8 cellular contexts compared by ENCODE assay signal in genomic region chr1:234214129-234214910, GRCh38.
DNase-seq lines count a peak whose midpoint lies in the region; ATAC-seq and TF ChIP-seq lines count a peak whose summit lies in the region.

No MANE protein-coding gene starts in this region.

- no peaks in the 10 kb centered on the region for H4K20me1 ChIP-seq in smooth muscle cell (ENCODE audit: low read depth)

- H3K27me3 ChIP-seq in smooth muscle cell (ENCODE audit: low read depth) (peaks cover 44% of the 10 kb centered on the region), BE2C (peaks cover 38% of the 10 kb centered on the region)

- H2AFZ ChIP-seq in smooth muscle cell (ENCODE audit: low read depth), result peak overlapping the region; percentile 22

- H3K27ac ChIP-seq in smooth muscle cell (ENCODE audit: low read depth), result no peak overlapping the region

- CTCF ChIA-PET in Calu3 (lab: Charles Lee), result interaction anchor here (3.7 kb wide), 1 partner anchor 95 kb away, joined by 14 read pairs; no protein-coding TSS in a partner anchor

- peak overlapping the region; percentile 87 for H3K4me2 ChIP-seq in smooth muscle cell

- H3K9me3 Mint-ChIP-seq in Calu3 (ENCODE audit: low read depth, unreplicated experiment), result peaks cover 4% of the 10 kb centered on the region

- H3K9ac ChIP-seq in smooth muscle cell (ENCODE audit: low read depth), result no peak overlapping the region

- no TSS peak for BruUV-seq in Calu3 (replicated peaks; lab: Mats Ljungman, UMichigan)

- H3K9me3 ChIP-seq in iPS-18c (ENCODE audit: control insufficient read depth, insufficient read depth, low read length) (peaks cover 4% of the 10 kb centered on the region), smooth muscle cell (replicated peaks; ENCODE audit: low read depth) (no peaks in the 10 kb centered on the region), BE2C (no peaks in the 10 kb centered on the region)

- H3K4me3 Mint-ChIP-seq in Calu3 (ENCODE audit: low read depth, unreplicated experiment), result peak overlapping the region; percentile 71

- peak; percentile 36 for DNase-seq in Calu3
- DNase-seq in NCI-H460 (ENCODE audit: extremely low read depth, low read depth), result peak; percentile 6
- peak; percentile 18 for DNase-seq in amniotic epithelial cell (ENCODE audit: low read depth)
- DNase-seq in smooth muscle cell (lab: John Stamatoyannopoulos, UW; ENCODE audit: unreplicated experiment), result no peak
- DNase-seq in BE2C, result no peak
- DNase-seq in NCI-H187 treated with DMSO at 0.1 percent for 48 hours (lab: John Stamatoyannopoulos, UW), result no peak

- H3K4me1 ChIP-seq in smooth muscle cell (ENCODE audit: low read depth), result peaks cover 6% of the 10 kb centered on the region
- H3K4me1 ChIP-seq in BE2C, result no peaks in the 10 kb centered on the region

- H3K4me1 Mint-ChIP-seq in Calu3 (ENCODE audit: low read depth, unreplicated experiment), result no peaks in the 10 kb centered on the region

- ATAC-seq in GM21717 (IDR thresholded peaks at IDR 0.05; ENCODE audit: unreplicated experiment), result peak; percentile 46

- no peak for TF ChIP-seq CTCF in Calu3 (IDR thresholded peaks at IDR 0.05; ENCODE audit: unreplicated experiment)
- no peak for TF ChIP-seq CTCF in smooth muscle cell (IDR thresholded peaks at IDR 0.05; ENCODE audit: borderline replicate concordance, insufficient read depth, poor library complexity, severe bottlenecking)
- no peak for TF ChIP-seq CTCF in BE2C (IDR thresholded peaks at IDR 0.05; ENCODE audit: low read depth, low read length)

- H3K79me2 ChIP-seq in smooth muscle cell (ENCODE audit: low read depth), result no peaks in the 10 kb centered on the region

- 1% methylated on average over 36 of the region's 69 CpGs for WGBS in smooth muscle cell (ENCODE audit: low lambda C conversion rate)

- peaks cover 11% of the 10 kb centered on the region for H3K36me3 Mint-ChIP-seq in Calu3 (ENCODE audit: insufficient read depth, unreplicated experiment)

- H3K27me3 Mint-ChIP-seq in Calu3 (ENCODE audit: unreplicated experiment), result peaks cover 59% of the 10 kb centered on the region

- H3K4me3 ChIP-seq in iPS-18c (ENCODE audit: insufficient read depth, low read depth, low read length), result peak overlapping the region; percentile 74
- H3K4me3 ChIP-seq in smooth muscle cell, result peak overlapping the region; percentile 47
- no peak overlapping the region for H3K4me3 ChIP-seq in BE2C (ENCODE audit: low read depth, low read length)

- H3F3A ChIP-seq in smooth muscle cell (ENCODE audit: low read depth), result no peaks in the 10 kb centered on the region

- intact Hi-C loops in Calu3 (cut with micrococcal nuclease; ENCODE audit: unreplicated experiment), result no loop called here

- H3K36me3 ChIP-seq in smooth muscle cell (ENCODE audit: low read depth) (no peaks in the 10 kb centered on the region), BE2C (no peaks in the 10 kb centered on the region)

- no peak overlapping the region for H3K27ac Mint-ChIP-seq in Calu3 (ENCODE audit: unreplicated experiment)

Comparison
In these comparisons a context has a peak if more than half of its experiments do, and no peak if none do; other contexts are left out.
1. DNase-seq: peak in Calu3 (single experiment), NCI-H460 (single experiment) and amniotic epithelial cell (single experiment); none in smooth muscle cell (single experiment), BE2C (single experiment) and NCI-H187 treated with DMSO at 0.1 percent for 48 hours (single experiment).